8 cellular contexts compared by ENCODE assay signal in the genomic region with DNA sequence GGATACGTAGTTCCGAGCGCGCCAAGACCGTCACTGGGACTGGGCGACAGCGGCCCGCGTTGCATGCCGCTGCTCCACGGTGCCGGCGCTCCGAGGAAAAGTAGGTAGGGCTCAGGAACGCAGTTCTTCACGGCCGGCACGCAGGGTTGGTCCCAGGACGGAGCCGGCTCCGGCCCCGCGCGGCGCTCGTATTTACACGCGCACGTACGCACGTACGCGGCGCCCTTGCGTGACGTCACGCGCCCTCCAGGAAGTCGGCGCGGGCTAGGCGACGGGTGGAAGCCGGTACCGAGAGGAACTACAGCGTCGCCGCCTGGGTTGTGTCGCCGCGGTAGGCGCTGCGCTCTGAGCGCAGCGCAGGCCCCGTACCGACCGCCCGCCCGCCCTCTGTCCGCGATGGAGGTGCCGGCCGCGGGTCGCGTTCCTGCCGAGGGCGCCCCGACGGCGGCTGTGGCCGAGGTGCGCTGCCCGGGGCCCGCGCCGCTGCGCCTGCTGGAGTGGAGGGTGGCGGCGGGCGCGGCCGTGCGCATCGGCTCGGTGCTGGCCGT. TPM values are rescaled to one million over a fixed set of nuclear protein-coding genes. Genes with fewer than 3 reads are reported as not detected.
DNase-seq lines count a peak whose midpoint lies in the region; ATAC-seq, FAIRE-seq and TF ChIP-seq lines count a peak whose summit lies in the region.

A gene with protein sequence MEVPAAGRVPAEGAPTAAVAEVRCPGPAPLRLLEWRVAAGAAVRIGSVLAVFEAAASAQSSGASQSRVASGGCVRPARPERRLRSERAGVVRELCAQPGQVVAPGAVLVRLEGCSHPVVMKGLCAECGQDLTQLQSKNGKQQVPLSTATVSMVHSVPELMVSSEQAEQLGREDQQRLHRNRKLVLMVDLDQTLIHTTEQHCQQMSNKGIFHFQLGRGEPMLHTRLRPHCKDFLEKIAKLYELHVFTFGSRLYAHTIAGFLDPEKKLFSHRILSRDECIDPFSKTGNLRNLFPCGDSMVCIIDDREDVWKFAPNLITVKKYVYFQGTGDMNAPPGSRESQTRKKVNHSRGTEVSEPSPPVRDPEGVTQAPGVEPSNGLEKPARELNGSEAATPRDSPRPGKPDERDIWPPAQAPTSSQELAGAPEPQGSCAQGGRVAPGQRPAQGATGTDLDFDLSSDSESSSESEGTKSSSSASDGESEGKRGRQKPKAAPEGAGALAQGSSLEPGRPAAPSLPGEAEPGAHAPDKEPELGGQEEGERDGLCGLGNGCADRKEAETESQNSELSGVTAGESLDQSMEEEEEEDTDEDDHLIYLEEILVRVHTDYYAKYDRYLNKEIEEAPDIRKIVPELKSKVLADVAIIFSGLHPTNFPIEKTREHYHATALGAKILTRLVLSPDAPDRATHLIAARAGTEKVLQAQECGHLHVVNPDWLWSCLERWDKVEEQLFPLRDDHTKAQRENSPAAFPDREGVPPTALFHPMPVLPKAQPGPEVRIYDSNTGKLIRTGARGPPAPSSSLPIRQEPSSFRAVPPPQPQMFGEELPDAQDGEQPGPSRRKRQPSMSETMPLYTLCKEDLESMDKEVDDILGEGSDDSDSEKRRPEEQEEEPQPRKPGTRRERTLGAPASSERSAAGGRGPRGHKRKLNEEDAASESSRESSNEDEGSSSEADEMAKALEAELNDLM (plus strand): TSS at position 252 of the 548 bp plus-strand sequence. CDS start 145 bp downstream, at position 397.

- H3K4me1 ChIP-seq in A549: peaks cover 12% of the 10 kb centered on the region; the same call in 1 of the 3 replicates
- H3K4me1 ChIP-seq in breast epithelium: peaks cover 5 to 23% of the 10 kb centered on the region in 2 donors
- peaks cover 4 to 9% of the 10 kb centered on the region in 2 donors for H3K4me1 ChIP-seq in small intestine (ENCODE audit: control insufficient read depth in 2 of 2, insufficient read depth in 1 of 2, low read depth in 1 of 2, low read length in 1 of 2)

- H3K27ac ChIP-seq in A549: peak within 1 kb of the TSS; percentile 97 to 100
- peak within 1 kb of the TSS; percentile 97 to 98 for H3K27ac ChIP-seq in breast epithelium
- peak within 1 kb of the TSS; percentile 85 to 96 for H3K27ac ChIP-seq in small intestine (ENCODE audit: low read depth in 1 of 2, low read length in 1 of 2)

- peak within 1 kb of the TSS; percentile 100 for H3K4me3 ChIP-seq in A549
- H3K4me3 ChIP-seq in breast epithelium: peak within 1 kb of the TSS; percentile 86 to 98 (median 97)
- peak within 1 kb of the TSS; percentile 83 to 90 for H3K4me3 ChIP-seq in small intestine (ENCODE audit: low read depth in 1 of 2, low read length in 2 of 2)

- intact Hi-C loops in breast epithelium (cut with DNase I; ENCODE audit: low total_unique reads): no loop called here

- no peaks in the 10 kb centered on the region for H3K9me3 ChIP-seq in A549
- H3K9me3 ChIP-seq in breast epithelium: no peaks in the 10 kb centered on the region
- H3K9me3 ChIP-seq in small intestine (ENCODE audit: control insufficient read depth, low read depth): no peaks in the 10 kb centered on the region

- no peak for TF ChIP-seq RAD21 in A549 (conservative IDR thresholded peaks at IDR 0.05 in 1 of 2, IDR thresholded peaks at IDR 0.05 in 1 of 2)

- ATAC-seq in A549 (peak; percentile 82 to 84), HG03060 (IDR thresholded peaks at IDR 0.05; ENCODE audit: low read depth, unreplicated experiment) (peak; percentile 23)

- H3K36me3 ChIP-seq in breast epithelium: no peaks in the 10 kb centered on the region
- H3K36me3 ChIP-seq in small intestine (ENCODE audit: control insufficient read depth in 2 of 2, insufficient read depth in 2 of 2, low read length in 2 of 2): no peaks in the 10 kb centered on the region

- TF ChIP-seq CTCF in A549 (IDR thresholded peaks at IDR 0.05): no peak
- TF ChIP-seq CTCF in breast epithelium (IDR thresholded peaks at IDR 0.05): no peak

- H3K4me2 ChIP-seq in A549: peak within 1 kb of the TSS; percentile 97

- FAIRE-seq in A549 (lab: Jason Lieb, UNC) (no peak), small intestine (lab: Jason Lieb, UNC) (no peak)

- TF ChIP-seq POLR2A in A549 (IDR thresholded peaks at IDR 0.05; ENCODE audit: low read length): peak; percentile 31; the same call in 1 of the 2 replicates
- TF ChIP-seq POLR2A in GM18526 (IDR thresholded peaks at IDR 0.05; ENCODE audit: extremely low read depth, insufficient read length): peak; percentile 53
- no peak for TF ChIP-seq POLR2A in breast epithelium (IDR thresholded peaks at IDR 0.05)

- DNase-seq in A549 (ENCODE audit: low read depth in 1 of 2, low spot score in 1 of 2) (peak; percentile 74 to 94), NCI-H2171 (lab: John Stamatoyannopoulos, UW) (peak; percentile 77), UCSD-AML1 (lab: John Stamatoyannopoulos, UW; ENCODE audit: unreplicated experiment) (peak; percentile 95), breast epithelium (ENCODE audit: low spot score in 2 of 2) (peak; percentile 88 to 91), iPS-NIHi11 (ENCODE audit: low spot score) (peak; percentile 98), small intestine (peak; percentile 89)

- CTCF ChIA-PET in A549 (lab: Yijun Ruan, JAX): interaction anchor here (1.1 kb wide), 1 partner anchor 10 kb away, joined by 3 read pairs; no protein-coding TSS in a partner anchor

- 8% methylated on average over 7 of the region's 88 CpGs for WGBS in A549 (ENCODE audit: missing lambda C conversion rate)
- WGBS in small intestine, 3 donors: 0% methylated on average over 41 to 88 of the region's 88 CpGs

- TF ChIP-seq EP300 in A549 (IDR thresholded peaks at IDR 0.05): no peak

- POLR2A ChIA-PET in A549 (lab: Yijun Ruan, JAX): interaction anchor here (1.0 kb wide), 1 partner anchor 178 kb away, joined by 3 read pairs; no protein-coding TSS in a partner anchor

- H3K27me3 ChIP-seq in breast epithelium: no peaks in the 10 kb centered on the region
- no peaks in the 10 kb centered on the region for H3K27me3 ChIP-seq in small intestine (ENCODE audit: control insufficient read depth in 2 of 2, insufficient read depth in 2 of 2, low read length in 2 of 2)

TF ChIP-seq in A549, 52 proteins besides CTCF, POLR2A, EP300 and RAD21:
- TF ChIP-seq NPAS2 (CRISPR knock-in tag; IDR thresholded peaks at IDR 0.05; ENCODE audit: borderline replicate concordance) (no peak), PHF8 (IDR thresholded peaks at IDR 0.05; ENCODE audit: borderline replicate concordance, low read depth) (peak; percentile 42; the same call in 1 of the 2 replicates), JUN (IDR thresholded peaks at IDR 0.05) (peak in 1 of 2 experiments; percentile 72; a peak in 3 of 5 replicates)

RNA-seq across cellular contexts. Expression of the gene that starts here (rescaled TPM):
- polyA plus RNA-seq in A549 (2011; rRNA removed) (6.0 and 6.8 TPM in 2 replicates), A549 (2017; fragmentation: RNase III; extraction: RNeasy Plus Mini Kit Qiagen cat#74134 plus additional on column Dnase treatment) (11.5 to 12.5 TPM (median 12.1 TPM) in 3 replicates), small intestine (10 to 100 TPM; 14.9 to 20.1 (median 17.3) TPM)
- polyA plus RNA-seq in A549 (2012; cell fraction: cytosol; rRNA removed): 10.6 and 12.5 TPM in 2 replicates
- 22.5 and 24.9 TPM in 2 replicates for polyA plus RNA-seq in A549 (2012; cell fraction: nucleus; rRNA removed)
- 7.5 and 11.0 TPM in 2 replicates for polyA minus RNA-seq in A549 (2011; rRNA and poly(A)+ RNA removed)
- 10 to 100 TPM; 15.0 to 21.0 (median 19.9) TPM for total RNA-seq in breast epithelium

Comparison
In these comparisons a context has a peak if more than half of its experiments do, and no peak if none do; other contexts are left out.
1. Peak in every context shown above with its lines: DNase-seq, ATAC-seq, H3K4me3 ChIP-seq and H3K27ac ChIP-seq.